Comparison of ENCODE assay signal across 1 cellular context in the genomic region with DNA sequence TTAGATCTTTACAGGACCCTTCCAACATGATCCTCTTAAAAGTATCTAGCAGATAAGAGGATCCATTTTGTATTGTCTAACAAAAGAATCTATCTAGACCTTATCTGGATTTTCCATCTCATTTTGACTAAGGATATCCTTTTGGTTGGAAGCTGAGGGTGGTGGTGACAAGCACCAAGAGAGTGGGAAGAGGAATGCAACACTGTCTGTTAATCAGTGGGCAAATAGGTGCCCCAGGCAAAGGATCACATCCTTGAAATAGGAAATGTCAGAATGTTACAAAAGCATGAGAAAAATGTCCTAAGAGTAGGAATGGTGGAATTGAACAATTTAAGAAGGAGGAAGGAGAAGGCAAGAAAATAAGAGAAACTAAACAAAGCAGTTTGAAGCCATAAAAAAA.
TF ChIP-seq lines count a peak whose summit lies in the region.

No MANE protein-coding gene starts in this region.

TF ChIP-seq in neural cell, 6 proteins besides CTCF, POLR2A, EP300 and RAD21:
- TF ChIP-seq REST (IDR thresholded peaks at IDR 0.05; ENCODE audit: borderline replicate concordance): no peak
- TF ChIP-seq MXI1 (conservative IDR thresholded peaks at IDR 0.05; ENCODE audit: poor library complexity, severe bottlenecking): no peak
- no peak for TF ChIP-seq EZH2 (IDR thresholded peaks at IDR 0.05; ENCODE audit: borderline replicate concordance, insufficient read depth, low read length, poor library complexity, severe bottlenecking)
- no peak for TF ChIP-seq POLR2AphosphoS5 (IDR thresholded peaks at IDR 0.05)
- no peak for TF ChIP-seq TAF1 (IDR thresholded peaks at IDR 0.05; ENCODE audit: low read depth)
- no peak for TF ChIP-seq SMC3 (conservative IDR thresholded peaks at IDR 0.05; ENCODE audit: poor library complexity)
